ENCODE assay signal across 2 cellular contexts in the genomic region with DNA sequence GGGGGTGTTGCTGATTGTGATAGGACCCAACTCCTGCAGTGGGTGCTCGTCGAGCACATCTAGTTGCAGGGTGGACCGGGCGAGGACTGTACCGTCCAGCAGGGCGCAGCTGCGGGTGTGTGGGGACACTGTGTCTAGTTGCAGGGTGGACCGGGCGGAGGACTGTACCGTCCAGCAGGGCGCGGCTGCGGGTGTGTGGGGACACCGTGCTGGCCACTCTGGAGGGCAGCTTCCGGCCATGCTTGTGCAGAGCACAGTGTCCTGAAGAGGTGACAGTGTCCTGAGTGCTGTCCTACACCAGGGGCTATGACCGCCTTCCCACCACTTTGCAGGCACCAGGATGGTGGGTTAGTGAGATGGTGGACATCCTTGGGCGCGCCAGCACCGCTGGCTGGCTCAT.
TF ChIP-seq lines count a peak whose summit lies in the region.

No MANE protein-coding gene starts in this region.

TF ChIP-seq in GM23338, 12 proteins besides CTCF, POLR2A, EP300 and RAD21 (continues in another document):
- TF ChIP-seq POLR2AphosphoS5 (IDR thresholded peaks at IDR 0.05; ENCODE audit: low read depth) (no peak), STAT1 (IDR thresholded peaks at IDR 0.05; ENCODE audit: unreplicated experiment) (no peak), NANOG (IDR thresholded peaks at IDR 0.05; ENCODE audit: borderline replicate concordance) (no peak), JUNB (IDR thresholded peaks at IDR 0.05; ENCODE audit: unreplicated experiment) (no peak), ZNF331 (CRISPR knock-in tag; IDR thresholded peaks at IDR 0.05; ENCODE audit: low read depth) (no peak), EZH2 (IDR thresholded peaks at IDR 0.05; ENCODE audit: low read depth, unreplicated experiment) (no peak), ZNF114 (CRISPR knock-in tag; IDR thresholded peaks at IDR 0.05) (no peak)
- TF ChIP-seq, protein P1, sequence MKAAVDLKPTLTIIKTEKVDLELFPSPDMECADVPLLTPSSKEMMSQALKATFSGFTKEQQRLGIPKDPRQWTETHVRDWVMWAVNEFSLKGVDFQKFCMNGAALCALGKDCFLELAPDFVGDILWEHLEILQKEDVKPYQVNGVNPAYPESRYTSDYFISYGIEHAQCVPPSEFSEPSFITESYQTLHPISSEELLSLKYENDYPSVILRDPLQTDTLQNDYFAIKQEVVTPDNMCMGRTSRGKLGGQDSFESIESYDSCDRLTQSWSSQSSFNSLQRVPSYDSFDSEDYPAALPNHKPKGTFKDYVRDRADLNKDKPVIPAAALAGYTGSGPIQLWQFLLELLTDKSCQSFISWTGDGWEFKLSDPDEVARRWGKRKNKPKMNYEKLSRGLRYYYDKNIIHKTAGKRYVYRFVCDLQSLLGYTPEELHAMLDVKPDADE (IDR thresholded peaks at IDR 0.05): no peak
- TF ChIP-seq, protein P2, sequence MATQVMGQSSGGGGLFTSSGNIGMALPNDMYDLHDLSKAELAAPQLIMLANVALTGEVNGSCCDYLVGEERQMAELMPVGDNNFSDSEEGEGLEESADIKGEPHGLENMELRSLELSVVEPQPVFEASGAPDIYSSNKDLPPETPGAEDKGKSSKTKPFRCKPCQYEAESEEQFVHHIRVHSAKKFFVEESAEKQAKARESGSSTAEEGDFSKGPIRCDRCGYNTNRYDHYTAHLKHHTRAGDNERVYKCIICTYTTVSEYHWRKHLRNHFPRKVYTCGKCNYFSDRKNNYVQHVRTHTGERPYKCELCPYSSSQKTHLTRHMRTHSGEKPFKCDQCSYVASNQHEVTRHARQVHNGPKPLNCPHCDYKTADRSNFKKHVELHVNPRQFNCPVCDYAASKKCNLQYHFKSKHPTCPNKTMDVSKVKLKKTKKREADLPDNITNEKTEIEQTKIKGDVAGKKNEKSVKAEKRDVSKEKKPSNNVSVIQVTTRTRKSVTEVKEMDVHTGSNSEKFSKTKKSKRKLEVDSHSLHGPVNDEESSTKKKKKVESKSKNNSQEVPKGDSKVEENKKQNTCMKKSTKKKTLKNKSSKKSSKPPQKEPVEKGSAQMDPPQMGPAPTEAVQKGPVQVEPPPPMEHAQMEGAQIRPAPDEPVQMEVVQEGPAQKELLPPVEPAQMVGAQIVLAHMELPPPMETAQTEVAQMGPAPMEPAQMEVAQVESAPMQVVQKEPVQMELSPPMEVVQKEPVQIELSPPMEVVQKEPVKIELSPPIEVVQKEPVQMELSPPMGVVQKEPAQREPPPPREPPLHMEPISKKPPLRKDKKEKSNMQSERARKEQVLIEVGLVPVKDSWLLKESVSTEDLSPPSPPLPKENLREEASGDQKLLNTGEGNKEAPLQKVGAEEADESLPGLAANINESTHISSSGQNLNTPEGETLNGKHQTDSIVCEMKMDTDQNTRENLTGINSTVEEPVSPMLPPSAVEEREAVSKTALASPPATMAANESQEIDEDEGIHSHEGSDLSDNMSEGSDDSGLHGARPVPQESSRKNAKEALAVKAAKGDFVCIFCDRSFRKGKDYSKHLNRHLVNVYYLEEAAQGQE (IDR thresholded peaks at IDR 0.05; ENCODE audit: unreplicated experiment): no peak
- TF ChIP-seq, protein P3, sequence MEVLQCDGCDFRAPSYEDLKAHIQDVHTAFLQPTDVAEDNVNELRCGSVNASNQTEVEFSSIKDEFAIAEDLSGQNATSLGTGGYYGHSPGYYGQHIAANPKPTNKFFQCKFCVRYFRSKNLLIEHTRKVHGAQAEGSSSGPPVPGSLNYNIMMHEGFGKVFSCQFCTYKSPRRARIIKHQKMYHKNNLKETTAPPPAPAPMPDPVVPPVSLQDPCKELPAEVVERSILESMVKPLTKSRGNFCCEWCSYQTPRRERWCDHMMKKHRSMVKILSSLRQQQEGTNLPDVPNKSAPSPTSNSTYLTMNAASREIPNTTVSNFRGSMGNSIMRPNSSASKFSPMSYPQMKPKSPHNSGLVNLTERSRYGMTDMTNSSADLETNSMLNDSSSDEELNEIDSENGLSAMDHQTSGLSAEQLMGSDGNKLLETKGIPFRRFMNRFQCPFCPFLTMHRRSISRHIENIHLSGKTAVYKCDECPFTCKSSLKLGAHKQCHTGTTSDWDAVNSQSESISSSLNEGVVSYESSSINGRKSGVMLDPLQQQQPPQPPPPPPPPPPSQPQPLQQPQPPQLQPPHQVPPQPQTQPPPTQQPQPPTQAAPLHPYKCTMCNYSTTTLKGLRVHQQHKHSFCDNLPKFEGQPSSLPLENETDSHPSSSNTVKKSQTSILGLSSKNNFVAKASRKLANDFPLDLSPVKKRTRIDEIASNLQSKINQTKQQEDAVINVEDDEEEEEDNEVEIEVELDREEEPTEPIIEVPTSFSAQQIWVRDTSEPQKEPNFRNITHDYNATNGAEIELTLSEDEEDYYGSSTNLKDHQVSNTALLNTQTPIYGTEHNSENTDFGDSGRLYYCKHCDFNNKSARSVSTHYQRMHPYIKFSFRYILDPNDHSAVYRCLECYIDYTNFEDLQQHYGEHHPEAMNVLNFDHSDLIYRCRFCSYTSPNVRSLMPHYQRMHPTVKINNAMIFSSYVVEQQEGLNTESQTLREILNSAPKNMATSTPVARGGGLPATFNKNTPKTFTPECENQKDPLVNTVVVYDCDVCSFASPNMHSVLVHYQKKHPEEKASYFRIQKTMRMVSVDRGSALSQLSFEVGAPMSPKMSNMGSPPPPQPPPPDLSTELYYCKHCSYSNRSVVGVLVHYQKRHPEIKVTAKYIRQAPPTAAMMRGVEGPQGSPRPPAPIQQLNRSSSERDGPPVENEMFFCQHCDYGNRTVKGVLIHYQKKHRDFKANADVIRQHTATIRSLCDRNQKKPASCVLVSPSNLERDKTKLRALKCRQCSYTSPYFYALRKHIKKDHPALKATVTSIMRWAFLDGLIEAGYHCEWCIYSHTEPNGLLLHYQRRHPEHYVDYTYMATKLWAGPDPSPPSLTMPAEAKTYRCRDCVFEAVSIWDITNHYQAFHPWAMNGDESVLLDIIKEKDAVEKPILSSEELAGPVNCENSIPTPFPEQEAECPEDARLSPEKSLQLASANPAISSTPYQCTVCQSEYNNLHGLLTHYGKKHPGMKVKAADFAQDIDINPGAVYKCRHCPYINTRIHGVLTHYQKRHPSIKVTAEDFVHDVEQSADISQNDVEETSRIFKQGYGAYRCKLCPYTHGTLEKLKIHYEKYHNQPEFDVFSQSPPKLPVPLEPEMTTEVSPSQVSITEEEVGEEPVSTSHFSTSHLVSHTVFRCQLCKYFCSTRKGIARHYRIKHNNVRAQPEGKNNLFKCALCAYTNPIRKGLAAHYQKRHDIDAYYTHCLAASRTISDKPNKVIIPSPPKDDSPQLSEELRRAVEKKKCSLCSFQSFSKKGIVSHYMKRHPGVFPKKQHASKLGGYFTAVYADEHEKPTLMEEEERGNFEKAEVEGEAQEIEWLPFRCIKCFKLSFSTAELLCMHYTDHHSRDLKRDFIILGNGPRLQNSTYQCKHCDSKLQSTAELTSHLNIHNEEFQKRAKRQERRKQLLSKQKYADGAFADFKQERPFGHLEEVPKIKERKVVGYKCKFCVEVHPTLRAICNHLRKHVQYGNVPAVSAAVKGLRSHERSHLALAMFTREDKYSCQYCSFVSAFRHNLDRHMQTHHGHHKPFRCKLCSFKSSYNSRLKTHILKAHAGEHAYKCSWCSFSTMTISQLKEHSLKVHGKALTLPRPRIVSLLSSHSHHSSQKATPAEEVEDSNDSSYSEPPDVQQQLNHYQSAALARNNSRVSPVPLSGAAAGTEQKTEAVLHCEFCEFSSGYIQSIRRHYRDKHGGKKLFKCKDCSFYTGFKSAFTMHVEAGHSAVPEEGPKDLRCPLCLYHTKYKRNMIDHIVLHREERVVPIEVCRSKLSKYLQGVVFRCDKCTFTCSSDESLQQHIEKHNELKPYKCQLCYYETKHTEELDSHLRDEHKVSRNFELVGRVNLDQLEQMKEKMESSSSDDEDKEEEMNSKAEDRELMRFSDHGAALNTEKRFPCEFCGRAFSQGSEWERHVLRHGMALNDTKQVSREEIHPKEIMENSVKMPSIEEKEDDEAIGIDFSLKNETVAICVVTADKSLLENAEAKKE (CRISPR knock-in tag; IDR thresholded peaks at IDR 0.05): no peak

TF ChIP-seq in K562, 482 proteins besides CTCF, POLR2A, EP300 and RAD21:
- no peak for TF ChIP-seq MED1 (CRISPR knock-in tag; IDR thresholded peaks at IDR 0.05; ENCODE audit: borderline replicate concordance)
- TF ChIP-seq RBM34 (IDR thresholded peaks at IDR 0.05; ENCODE audit: borderline replicate concordance, insufficient read depth, low read length): no peak
- TF ChIP-seq TFAM (CRISPR knock-in tag; conservative IDR thresholded peaks at IDR 0.05): no peak
- TF ChIP-seq KDM1A (IDR thresholded peaks at IDR 0.05): no peak
- TF ChIP-seq, protein P4, sequence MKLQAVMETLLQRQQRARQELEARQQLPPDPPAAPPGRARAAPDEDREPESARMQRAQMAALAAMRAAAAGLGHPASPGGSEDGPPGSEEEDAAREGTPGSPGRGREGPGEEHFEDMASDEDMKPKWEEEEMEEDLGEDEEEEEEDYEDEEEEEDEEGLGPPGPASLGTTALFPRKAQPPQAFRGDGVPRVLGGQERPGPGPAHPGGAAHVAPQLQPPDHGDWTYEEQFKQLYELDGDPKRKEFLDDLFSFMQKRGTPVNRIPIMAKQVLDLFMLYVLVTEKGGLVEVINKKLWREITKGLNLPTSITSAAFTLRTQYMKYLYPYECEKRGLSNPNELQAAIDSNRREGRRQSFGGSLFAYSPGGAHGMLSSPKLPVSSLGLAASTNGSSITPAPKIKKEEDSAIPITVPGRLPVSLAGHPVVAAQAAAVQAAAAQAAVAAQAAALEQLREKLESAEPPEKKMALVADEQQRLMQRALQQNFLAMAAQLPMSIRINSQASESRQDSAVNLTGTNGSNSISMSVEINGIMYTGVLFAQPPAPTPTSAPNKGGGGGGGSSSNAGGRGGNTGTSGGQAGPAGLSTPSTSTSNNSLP (IDR thresholded peaks at IDR 0.05; ENCODE audit: borderline replicate concordance, low read depth, low read length): no peak
- TF ChIP-seq ZNF184 (CRISPR knock-in tag; IDR thresholded peaks at IDR 0.05): no peak
- TF ChIP-seq KDM4B (IDR thresholded peaks at IDR 0.05; ENCODE audit: borderline replicate concordance in 2 of 2, low read depth in 1 of 2): no peak
- TF ChIP-seq, protein P5, sequence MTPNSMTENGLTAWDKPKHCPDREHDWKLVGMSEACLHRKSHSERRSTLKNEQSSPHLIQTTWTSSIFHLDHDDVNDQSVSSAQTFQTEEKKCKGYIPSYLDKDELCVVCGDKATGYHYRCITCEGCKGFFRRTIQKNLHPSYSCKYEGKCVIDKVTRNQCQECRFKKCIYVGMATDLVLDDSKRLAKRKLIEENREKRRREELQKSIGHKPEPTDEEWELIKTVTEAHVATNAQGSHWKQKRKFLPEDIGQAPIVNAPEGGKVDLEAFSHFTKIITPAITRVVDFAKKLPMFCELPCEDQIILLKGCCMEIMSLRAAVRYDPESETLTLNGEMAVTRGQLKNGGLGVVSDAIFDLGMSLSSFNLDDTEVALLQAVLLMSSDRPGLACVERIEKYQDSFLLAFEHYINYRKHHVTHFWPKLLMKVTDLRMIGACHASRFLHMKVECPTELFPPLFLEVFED (CRISPR knock-in tag; conservative IDR thresholded peaks at IDR 0.05): no peak
- TF ChIP-seq, protein P6, sequence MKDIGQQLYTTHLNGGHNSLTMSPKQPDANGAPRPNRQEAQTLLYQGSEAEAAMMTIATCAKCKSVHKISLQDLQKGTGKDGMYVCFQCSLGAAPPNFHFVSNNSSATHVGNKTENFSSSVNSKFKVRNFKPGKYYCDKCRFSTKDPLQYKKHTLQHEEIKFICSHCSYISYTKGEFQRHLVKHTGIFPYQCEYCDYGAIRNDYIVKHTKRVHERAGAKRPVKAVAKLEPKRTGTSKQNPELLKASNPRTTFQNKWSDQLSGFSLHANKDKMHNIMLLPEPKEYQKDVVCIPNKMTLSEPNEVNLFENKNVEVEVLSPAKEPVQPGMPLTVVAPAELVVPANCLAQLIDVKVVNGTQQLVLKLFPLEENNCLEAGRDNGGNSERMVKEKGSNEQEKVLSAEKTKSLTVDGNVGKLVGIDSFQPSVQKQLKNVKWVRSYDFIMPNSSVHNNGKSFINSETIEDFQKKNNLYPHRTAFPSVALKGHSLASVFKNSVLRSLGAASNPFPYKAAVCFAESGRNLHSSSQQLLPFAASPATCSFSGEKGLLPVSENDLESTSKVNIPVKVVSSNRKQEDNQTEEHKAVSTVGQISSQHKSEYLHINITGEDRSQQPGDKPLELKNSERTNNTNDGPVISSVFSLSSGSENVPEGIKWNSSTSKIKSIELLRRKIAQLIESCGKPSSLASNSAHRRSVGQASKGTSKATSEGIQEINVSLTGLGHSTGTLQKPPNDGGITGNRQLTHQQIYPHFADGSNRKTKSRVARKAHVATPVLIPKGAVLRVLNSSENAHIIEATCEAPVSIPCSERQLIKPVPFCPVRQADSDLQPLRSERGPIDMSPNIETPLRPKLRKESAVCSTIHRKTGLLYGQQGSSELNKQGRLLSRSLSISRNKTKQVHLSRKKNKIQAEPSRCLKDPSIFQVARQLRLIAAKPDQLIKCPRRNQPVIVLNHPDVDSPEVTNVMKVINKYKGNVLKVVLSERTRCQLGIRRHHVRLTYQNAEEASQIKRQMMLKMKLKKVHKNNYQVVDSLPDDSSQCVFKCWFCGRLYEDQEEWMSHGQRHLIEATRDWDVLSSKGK (CRISPR knock-in tag; IDR thresholded peaks at IDR 0.05): no peak
